Comparison of ENCODE assay signal across 16 cellular contexts in the genomic region with DNA sequence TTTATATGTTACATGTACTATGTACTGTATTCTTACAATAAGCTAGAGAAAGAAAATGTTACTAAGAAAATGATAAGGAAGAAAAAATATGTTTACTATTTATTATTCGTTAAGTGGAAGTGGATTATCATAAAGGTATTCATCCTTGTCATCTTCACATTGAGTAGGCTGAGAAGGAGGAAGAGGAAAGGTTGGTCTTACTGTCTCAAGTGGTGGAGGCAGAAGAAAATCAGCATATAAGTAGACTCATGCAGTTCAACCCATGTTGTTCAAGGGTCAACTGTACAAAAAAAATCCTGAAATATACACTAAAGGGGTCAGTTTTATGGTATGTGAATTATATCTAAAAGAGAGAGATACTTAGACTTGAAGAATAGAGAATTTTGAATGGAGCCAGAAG. TPM values are rescaled to one million over a fixed set of nuclear protein-coding genes. Genes with fewer than 3 reads are reported as not detected.
DNase-seq lines count a peak whose midpoint lies in the region; ATAC-seq lines count a peak whose summit lies in the region.
"Had no signal": no experiment of that assay in that cellular context is flagged by ENCODE, and none has a peak within 500 bp of the region (broad histone marks: within the 10 kb centered on the region; RNA-seq: fewer than 3 reads in every experiment).

No MANE protein-coding gene starts in this region.

- H3K27ac ChIP-seq in CD4-positive, CD25-positive, alpha-beta regulatory T cell (ENCODE audit: insufficient read depth, low read length, poor library complexity, severe bottlenecking) = no peak overlapping the region
- no peak overlapping the region for H3K27ac ChIP-seq in CD8-positive, alpha-beta memory T cell (ENCODE audit: low read depth, low read length)
- H3K27ac ChIP-seq: PC-9, SJCRH30 had no signal

- CTCF ChIA-PET in CD8-positive, alpha-beta memory T cell (lab: Charles Lee) = no interaction called here
- CTCF ChIA-PET in activated CD8-positive, alpha-beta T cell treated with anti-CD3 and anti-CD28 coated beads, Interleukin-2, amount 10 ng/mL, durations not matched to agents 7 days and 5 days (lab: Charles Lee) = interaction anchor here (1.0 to 1.3 kb wide), 4 partner anchors 17 to 307 kb away, joined by 3 to 5 read pairs (median 4); no protein-coding TSS in a partner anchor

- H3K4me3 ChIP-seq in CD4-positive, CD25-positive, alpha-beta regulatory T cell (ENCODE audit: low read depth, low read length) = peak overlapping the region; percentile 4
- no peak overlapping the region for H3K4me3 ChIP-seq in CD8-positive, alpha-beta memory T cell (ENCODE audit: low read length)
- H3K4me3 ChIP-seq: K562, PC-9, SJCRH30 had no signal

- peaks cover 47 to 74% (median 71%) of the 10 kb centered on the region in 4 donors for H3K4me1 Mint-ChIP-seq in CD4-positive, CD25-positive, alpha-beta regulatory T cell
- peaks cover 62 to 85% (median 84%) of the 10 kb centered on the region in 3 donors for H3K4me1 Mint-ChIP-seq in CD8-positive, alpha-beta memory T cell
- H3K4me1 Mint-ChIP-seq in activated CD8-positive, alpha-beta T cell treated with anti-CD3 and anti-CD28 coated beads, Interleukin-2, amount 10 ng/mL, durations not matched to agents 7 days and 5 days (ENCODE audit: low read depth) = peaks cover 65% of the 10 kb centered on the region
- H3K4me1 Mint-ChIP-seq in natural killer cell treated with Interleukin-12 subunit alpha and Interleukin-12 subunit beta and Interleukin-15 and Interleukin-18, amount 100 ng/mL, for 72 hours (ENCODE audit: low read depth in 2 of 2) = peaks cover 29 to 58% of the 10 kb centered on the region in 2 donors

- peak overlapping the region in 3 of 4 donors; percentile 1 to 35 (median 19) for H3K4me3 Mint-ChIP-seq in CD4-positive, CD25-positive, alpha-beta regulatory T cell
- H3K4me3 Mint-ChIP-seq in CD8-positive, alpha-beta memory T cell = peak overlapping the region in 1 of 7 donors; percentile 2
- H3K4me3 Mint-ChIP-seq in activated CD8-positive, alpha-beta T cell treated with anti-CD3 and anti-CD28 coated beads, Interleukin-2, amount 10 ng/mL, durations not matched to agents 7 days and 5 days = peak overlapping the region; percentile 4
- peak overlapping the region; percentile 6 for H3K4me3 Mint-ChIP-seq in natural killer cell treated with Interleukin-12 subunit alpha and Interleukin-12 subunit beta and Interleukin-15 and Interleukin-18, amount 100 ng/mL, for 72 hours
- H3K4me3 Mint-ChIP-seq: CD4-positive, alpha-beta T cell had no signal

- H3K4me1 ChIP-seq in CD4-positive, CD25-positive, alpha-beta regulatory T cell (ENCODE audit: control insufficient read depth, insufficient read depth, low read length, poor library complexity, severe bottlenecking) = peaks cover 31% of the 10 kb centered on the region
- H3K4me1 ChIP-seq in CD8-positive, alpha-beta memory T cell (ENCODE audit: insufficient read depth, low read length) = peaks cover 29% of the 10 kb centered on the region

- H3K36me3 Mint-ChIP-seq in CD4-positive, CD25-positive, alpha-beta regulatory T cell = peaks cover 4% of the 10 kb centered on the region
- H3K36me3 Mint-ChIP-seq in CD8-positive, alpha-beta memory T cell = peaks cover 0 to 6% (median 2%) of the 10 kb centered on the region in 3 donors
- H3K36me3 Mint-ChIP-seq in activated CD8-positive, alpha-beta T cell treated with anti-CD3 and anti-CD28 coated beads, Interleukin-2, amount 10 ng/mL, durations not matched to agents 7 days and 5 days (ENCODE audit: low read depth) = peaks cover 18% of the 10 kb centered on the region
- H3K36me3 Mint-ChIP-seq in natural killer cell treated with Interleukin-12 subunit alpha and Interleukin-12 subunit beta and Interleukin-15 and Interleukin-18, amount 100 ng/mL, for 72 hours = peaks cover 9% of the 10 kb centered on the region

- H3K9me3 ChIP-seq in CD4-positive, CD25-positive, alpha-beta regulatory T cell (ENCODE audit: control insufficient read depth in 2 of 2, low read length in 2 of 2) = no peaks in the 10 kb centered on the region
- H3K9me3 ChIP-seq in CD8-positive, alpha-beta memory T cell (ENCODE audit: low read length) = no peaks in the 10 kb centered on the region
- H3K9me3 ChIP-seq: SJCRH30 had no signal

- no peaks in the 10 kb centered on the region for H3K27me3 ChIP-seq in CD4-positive, CD25-positive, alpha-beta regulatory T cell (ENCODE audit: control insufficient read depth, insufficient read depth, low read length)
- H3K27me3 ChIP-seq in CD8-positive, alpha-beta memory T cell (ENCODE audit: insufficient read depth, low read length, poor library complexity, severe bottlenecking) = no peaks in the 10 kb centered on the region
- H3K27me3 ChIP-seq: SJCRH30 had no signal

- no peak for DNase-seq in CD4-positive, CD25-positive, alpha-beta regulatory T cell
- no peak for DNase-seq in CD8-positive, alpha-beta memory T cell
- DNase-seq in activated CD8-positive, alpha-beta T cell treated with anti-CD3 and anti-CD28 coated beads, Interleukin-2, amount 10 ng/mL, durations not matched to agents 7 days and 5 days = no peak
- no peak for DNase-seq in natural killer cell treated with Interleukin-12 subunit alpha and Interleukin-12 subunit beta and Interleukin-15 and Interleukin-18, amount 100 ng/mL, for 72 hours (ENCODE audit: low spot score)
- DNase-seq in islet precursor cell = no peak
- no peak for DNase-seq in NCI-H82 (lab: John Stamatoyannopoulos, UW)
- DNase-seq: CD4-positive, alpha-beta T cell; DMS79; MV-4-11; NCI-H1417 treated with DMSO at 0.1 percent for 48 hours; NCI-H1930; NCI-H748 treated with DMSO at 0.1 percent for 48 hours; PC-9; SJCRH30 had no signal

- peak overlapping the region in 2 of 3 donors; percentile 4 to 88 for H3K27ac Mint-ChIP-seq in CD4-positive, CD25-positive, alpha-beta regulatory T cell
- H3K27ac Mint-ChIP-seq in CD8-positive, alpha-beta memory T cell = peak overlapping the region in 7 of 8 donors; percentile 1 to 71 (median 19)
- H3K27ac Mint-ChIP-seq in activated CD8-positive, alpha-beta T cell treated with anti-CD3 and anti-CD28 coated beads, Interleukin-2, amount 10 ng/mL, durations not matched to agents 7 days and 5 days = peak overlapping the region; percentile 23
- H3K27ac Mint-ChIP-seq in natural killer cell treated with Interleukin-12 subunit alpha and Interleukin-12 subunit beta and Interleukin-15 and Interleukin-18, amount 100 ng/mL, for 72 hours = peak overlapping the region; percentile 20 to 21
- H3K27ac Mint-ChIP-seq: CD4-positive, alpha-beta T cell had no signal

- no peaks in the 10 kb centered on the region for H3K36me3 ChIP-seq in CD4-positive, CD25-positive, alpha-beta regulatory T cell (ENCODE audit: control insufficient read depth, insufficient read depth, low read length)
- no peaks in the 10 kb centered on the region for H3K36me3 ChIP-seq in CD8-positive, alpha-beta memory T cell (ENCODE audit: insufficient read depth, low read length)
- H3K36me3 ChIP-seq: SJCRH30 had no signal

- no peak for ATAC-seq in CD4-positive, CD25-positive, alpha-beta regulatory T cell (ENCODE audit: low read depth in 2 of 2)
- ATAC-seq in activated CD8-positive, alpha-beta T cell treated with anti-CD3 and anti-CD28 coated beads, Interleukin-2, amount 10 ng/mL, durations not matched to agents 7 days and 5 days = no peak
- no peak for ATAC-seq in natural killer cell treated with Interleukin-12 subunit alpha and Interleukin-12 subunit beta and Interleukin-15 and Interleukin-18, amount 100 ng/mL, for 72 hours
- no peak for ATAC-seq in HG03159 (IDR thresholded peaks at IDR 0.05; ENCODE audit: unreplicated experiment)
- ATAC-seq: K562 had no signal

- peaks cover under 1% of the 10 kb centered on the region for H3K27me3 Mint-ChIP-seq in CD4-positive, CD25-positive, alpha-beta regulatory T cell
- H3K27me3 Mint-ChIP-seq in CD8-positive, alpha-beta memory T cell = no peaks in the 10 kb centered on the region
- H3K27me3 Mint-ChIP-seq in activated CD8-positive, alpha-beta T cell treated with anti-CD3 and anti-CD28 coated beads, Interleukin-2, amount 10 ng/mL, durations not matched to agents 7 days and 5 days (ENCODE audit: low read depth) = no peaks in the 10 kb centered on the region
- H3K27me3 Mint-ChIP-seq in natural killer cell treated with Interleukin-12 subunit alpha and Interleukin-12 subunit beta and Interleukin-15 and Interleukin-18, amount 100 ng/mL, for 72 hours = no peaks in the 10 kb centered on the region
- H3K27me3 Mint-ChIP-seq: CD4-positive, alpha-beta T cell had no signal

- no peaks in the 10 kb centered on the region for H3K9me3 Mint-ChIP-seq in CD4-positive, CD25-positive, alpha-beta regulatory T cell
- no peaks in the 10 kb centered on the region for H3K9me3 Mint-ChIP-seq in CD8-positive, alpha-beta memory T cell
- H3K9me3 Mint-ChIP-seq in activated CD8-positive, alpha-beta T cell treated with anti-CD3 and anti-CD28 coated beads, Interleukin-2, amount 10 ng/mL, durations not matched to agents 7 days and 5 days (ENCODE audit: insufficient read depth) = no peaks in the 10 kb centered on the region
- H3K9me3 Mint-ChIP-seq in natural killer cell treated with Interleukin-12 subunit alpha and Interleukin-12 subunit beta and Interleukin-15 and Interleukin-18, amount 100 ng/mL, for 72 hours = no peaks in the 10 kb centered on the region
- H3K9me3 Mint-ChIP-seq: CD4-positive, alpha-beta T cell had no signal

- POLR2A ChIA-PET in CD8-positive, alpha-beta memory T cell (lab: Charles Lee) = interaction anchor here (0.6 kb wide), 1 partner anchor 386 kb away, joined by 8 read pairs; no protein-coding TSS in a partner anchor
- POLR2A ChIA-PET in activated CD8-positive, alpha-beta T cell treated with anti-CD3 and anti-CD28 coated beads, Interleukin-2, amount 10 ng/mL, durations not matched to agents 7 days and 5 days (lab: Charles Lee) = no interaction called here

RNA-seq across cellular contexts. Expression of gene HMG20A, which starts 5.7 kb away (rescaled TPM):
- 25.0 TPM for total RNA-seq in CD4-positive, CD25-positive, alpha-beta regulatory T cell
- 10 to 100 TPM; 24.4 to 32.3 (median 28.8) TPM for polyA plus RNA-seq in CD4-positive, CD25-positive, alpha-beta regulatory T cell
- 10 to 100 TPM; 28.5 to 34.0 TPM for total RNA-seq in CD8-positive, alpha-beta memory T cell
- polyA plus RNA-seq in CD8-positive, alpha-beta memory T cell = 46.6 TPM
- total RNA-seq in activated CD8-positive, alpha-beta T cell treated with anti-CD3 and anti-CD28 coated beads, Interleukin-2, amount 10 ng/mL, durations not matched to agents 7 days and 5 days = 10 to 100 TPM; 47.5 to 51.7 TPM
- 10 to 100 TPM; 35.0 to 46.5 TPM for total RNA-seq in natural killer cell treated with Interleukin-12 subunit alpha and Interleukin-12 subunit beta and Interleukin-15 and Interleukin-18, amount 100 ng/mL, for 72 hours

RNA-seq across cellular contexts. Expression of gene PEAK1, which starts 6.5 kb away (rescaled TPM):
- total RNA-seq in CD4-positive, CD25-positive, alpha-beta regulatory T cell = 9.6 TPM
- 1 to 10 TPM in 2 of 4 donors, under 1 TPM in 2; 0.15 to 1.7 (median 0.94) TPM for polyA plus RNA-seq in CD4-positive, CD25-positive, alpha-beta regulatory T cell
- total RNA-seq in CD8-positive, alpha-beta memory T cell = 10 to 100 TPM; 25.1 to 26.3 TPM
- 2.2 TPM for polyA plus RNA-seq in CD8-positive, alpha-beta memory T cell
- 10 to 100 TPM; 30.4 to 30.7 TPM for total RNA-seq in activated CD8-positive, alpha-beta T cell treated with anti-CD3 and anti-CD28 coated beads, Interleukin-2, amount 10 ng/mL, durations not matched to agents 7 days and 5 days
- 10 to 100 TPM; 38.0 to 41.4 TPM for total RNA-seq in natural killer cell treated with Interleukin-12 subunit alpha and Interleukin-12 subunit beta and Interleukin-15 and Interleukin-18, amount 100 ng/mL, for 72 hours
